12 cellular contexts compared by ENCODE assay signal in the genomic region with DNA sequence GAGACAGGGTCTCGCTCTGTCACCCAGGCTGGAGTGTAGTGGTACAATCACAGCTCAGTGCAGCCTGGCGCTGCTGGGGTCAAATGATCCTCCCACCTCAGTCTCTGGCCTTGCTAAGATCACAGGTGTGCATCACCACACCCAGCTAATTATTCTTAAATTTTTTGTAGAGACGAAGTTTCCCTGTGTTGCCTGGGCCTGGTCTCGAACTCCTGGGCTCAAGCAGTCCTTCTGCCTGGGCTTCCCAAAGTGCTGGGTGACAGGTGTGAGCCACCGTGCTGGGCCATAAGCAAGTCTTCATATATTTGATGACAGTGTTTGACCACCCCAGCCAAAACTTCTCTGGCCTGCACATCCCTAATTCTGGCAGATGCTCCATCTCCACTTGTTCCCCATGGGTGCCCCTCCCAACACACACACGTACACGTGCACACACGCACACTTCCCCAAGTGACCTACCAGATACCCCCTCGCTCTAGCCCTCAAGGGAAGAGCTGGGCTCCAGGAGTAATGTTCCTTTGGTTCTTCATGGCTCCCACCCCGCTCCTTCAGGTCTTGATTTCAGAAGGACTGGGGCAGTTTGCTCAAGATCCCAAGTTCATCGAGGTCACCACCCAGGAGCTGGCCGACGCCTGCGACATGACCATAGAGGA.
DNase-seq lines count a peak whose midpoint lies in the region; ATAC-seq, FAIRE-seq and TF ChIP-seq lines count a peak whose summit lies in the region.
"Had no signal": no experiment of that assay in that cellular context is flagged by ENCODE, and none has a peak within 500 bp of the region (broad histone marks: within the 10 kb centered on the region; RNA-seq: fewer than 3 reads in every experiment).

No MANE protein-coding gene starts in this region.

- H3K27ac ChIP-seq in A549 (no peak overlapping the region), H9 (ENCODE audit: insufficient read length, low read depth, low read length) (no peak overlapping the region)
- H3K27ac ChIP-seq in naive thymus-derived CD4-positive, alpha-beta T cell (ENCODE audit: low read depth, low read length), result peak overlapping the region; percentile 79
- H3K27ac ChIP-seq: adrenal gland had no signal

- FAIRE-seq in A549 (lab: Jason Lieb, UNC), result no peak
- FAIRE-seq in bronchial epithelial cell (lab: Jason Lieb, UNC), result no peak
- FAIRE-seq: D721Med had no signal

- no peak overlapping the region for H4K8ac ChIP-seq in H9 (replicated peaks; ENCODE audit: insufficient read length, low read depth, low read length)

- H2BK20ac ChIP-seq in H9 (ENCODE audit: low read depth, low read length, poor library complexity, severe bottlenecking), result no peak overlapping the region

- H3K27me3 Mint-ChIP-seq in H9 (ENCODE audit: low read depth), result peaks cover 47% of the 10 kb centered on the region
- peaks cover 0 to 9% (median 0%) of the 10 kb centered on the region in 5 donors for H3K27me3 Mint-ChIP-seq in naive thymus-derived CD4-positive, alpha-beta T cell

- no peak overlapping the region for H3K4ac ChIP-seq in H9 (ENCODE audit: low read depth, low read length)

- no peaks in the 10 kb centered on the region for H3K79me2 ChIP-seq in H9 (ENCODE audit: insufficient read depth, low read length)

- ATAC-seq in A549, result no peak
- no peak for ATAC-seq in naive thymus-derived CD4-positive, alpha-beta T cell
- no peak for ATAC-seq in GM18502 (IDR thresholded peaks at IDR 0.05; ENCODE audit: poor library complexity, unreplicated experiment)
- no peak for ATAC-seq in sciatic nerve

- H4K91ac ChIP-seq in H9 (ENCODE audit: insufficient read length, low read depth, low read length), result no peak overlapping the region

- H3K27ac Mint-ChIP-seq in H9, result peak overlapping the region in 1 of 3 experiments; percentile 27; a peak in 1 of 7 replicates
- peak overlapping the region; percentile 75 to 93 (median 86) for H3K27ac Mint-ChIP-seq in naive thymus-derived CD4-positive, alpha-beta T cell

- H3K79me1 ChIP-seq in H9 (ENCODE audit: insufficient read depth, low read depth, low read length, poor library complexity, severe bottlenecking), result no peaks in the 10 kb centered on the region

- no peak overlapping the region for H3K56ac ChIP-seq in H9 (ENCODE audit: insufficient read length, low read depth, low read length)

- intact Hi-C loops in naive thymus-derived CD4-positive, alpha-beta T cell (cut with micrococcal nuclease), result loop anchor here (2.0 to 5.0 kb wide), 2 partner anchors 187 to 200 kb away; a partner anchor contains a TSS
- intact Hi-C loops in sciatic nerve (cut with DNase I), result no loop called here

- H2BK12ac ChIP-seq in H9 (ENCODE audit: insufficient read length, low read depth, low read length), result no peak overlapping the region

- no peak for TF ChIP-seq EP300 in A549 (IDR thresholded peaks at IDR 0.05)

- DNase-seq in A549 (ENCODE audit: low read depth in 1 of 2, low spot score in 1 of 2), result no peak
- DNase-seq in H9, result no peak
- no peak for DNase-seq in bronchial epithelial cell (ENCODE audit: low read depth)
- DNase-seq in naive thymus-derived CD4-positive, alpha-beta T cell, result no peak
- no peak for DNase-seq in NCI-H2029 treated with DMSO at 0.1 percent for 48 hours (lab: John Stamatoyannopoulos, UW)
- no peak for DNase-seq in DMS 273 (lab: John Stamatoyannopoulos, UW; ENCODE audit: unreplicated experiment)
- no peak for DNase-seq in sciatic nerve (ENCODE audit: low spot score)
- DNase-seq: NCI-H146 had no signal

- no peak for TF ChIP-seq CTCF in A549 (IDR thresholded peaks at IDR 0.05)
- TF ChIP-seq CTCF in H9 (conservative IDR thresholded peaks at IDR 0.05), result no peak
- no peak for TF ChIP-seq CTCF in bronchial epithelial cell (IDR thresholded peaks at IDR 0.05; ENCODE audit: insufficient read depth, low read length, severe bottlenecking)

- no peak for TF ChIP-seq RAD21 in A549 (conservative IDR thresholded peaks at IDR 0.05 in 1 of 2, IDR thresholded peaks at IDR 0.05 in 1 of 2)

- H3K4me1 Mint-ChIP-seq in H9, result peaks cover 23 to 26% of the 10 kb centered on the region in 2 experiments
- peaks cover 36 to 57% (median 49%) of the 10 kb centered on the region in 7 donors for H3K4me1 Mint-ChIP-seq in naive thymus-derived CD4-positive, alpha-beta T cell

- H3K23ac ChIP-seq in H9 (ENCODE audit: insufficient read length, low read depth, low read length), result no peak overlapping the region

- H3K14ac ChIP-seq in H9 (ENCODE audit: insufficient read depth, low read length), result peak overlapping the region; percentile 63

- no peaks in the 10 kb centered on the region for H4K20me1 ChIP-seq in H9 (ENCODE audit: control insufficient read depth, insufficient read depth, insufficient read length)

- peaks cover 5% of the 10 kb centered on the region for H3K23me2 ChIP-seq in H9 (ENCODE audit: insufficient read length, low read depth, low read length, poor library complexity, severe bottlenecking)

- H4K5ac ChIP-seq in H9 (ENCODE audit: insufficient read length, low read depth, low read length), result no peak overlapping the region

- no peaks in the 10 kb centered on the region for H3K9me3 ChIP-seq in A549
- H3K9me3 ChIP-seq in H9 (ENCODE audit: control insufficient read depth, low read depth, low read length), result no peaks in the 10 kb centered on the region
- no peaks in the 10 kb centered on the region for H3K9me3 ChIP-seq in naive thymus-derived CD4-positive, alpha-beta T cell (ENCODE audit: control insufficient read depth in 2 of 3, low read length in 3 of 3)
- H3K9me3 ChIP-seq: adrenal gland, tibial nerve had no signal

- WGBS in A549 (ENCODE audit: missing lambda C conversion rate), result 61% methylated on average over 14 of the region's 14 CpGs
- no CpG with 5 or more reads among the region's 14 CpGs for whole genome bisulfite sequencing in H9 (ENCODE audit: extremely low coverage, insufficient read length, low lambda C conversion rate)

- H3K27me3 ChIP-seq in H9 (ENCODE audit: insufficient read depth, low read length) (no peaks in the 10 kb centered on the region; the same call in 1 of the 2 replicates), bronchial epithelial cell (ENCODE audit: control insufficient read depth, insufficient read depth, low read length) (no peaks in the 10 kb centered on the region)
- no peaks in the 10 kb centered on the region for H3K27me3 ChIP-seq in naive thymus-derived CD4-positive, alpha-beta T cell (ENCODE audit: control insufficient read depth in 2 of 2, insufficient read depth in 2 of 2, low read length in 2 of 2)

- POLR2A ChIA-PET in A549 (lab: Yijun Ruan, JAX), result no interaction called here
- POLR2A ChIA-PET in naive thymus-derived CD4-positive, alpha-beta T cell (lab: Charles Lee), result interaction anchor here (0.5 to 2.9 kb wide), 7 partner anchors 8 to 1020 kb away, joined by 3 to 41 read pairs (median 6); a partner anchor contains a TSS

- H2BK15ac ChIP-seq in H9 (ENCODE audit: low read depth, low read length), result no peak overlapping the region

- H3K9ac ChIP-seq in H9 (ENCODE audit: extremely low read depth, insufficient read length, low read length), result no peak overlapping the region

- H2AK5ac ChIP-seq in H9 (ENCODE audit: insufficient read length, low read length), result no peak overlapping the region

- H3K36me3 Mint-ChIP-seq in H9 (ENCODE audit: insufficient read depth in 1 of 3, low read depth in 3 of 3), result no peaks in the 10 kb centered on the region
- H3K36me3 Mint-ChIP-seq in naive thymus-derived CD4-positive, alpha-beta T cell, result peaks cover 0 to 3% (median 2%) of the 10 kb centered on the region in 5 donors

- H3K9me3 Mint-ChIP-seq in H9, result no peaks in the 10 kb centered on the region
- no peaks in the 10 kb centered on the region for H3K9me3 Mint-ChIP-seq in naive thymus-derived CD4-positive, alpha-beta T cell

- peaks cover 7% of the 10 kb centered on the region; the same call in 1 of the 3 replicates for H3K4me1 ChIP-seq in A549
- no peaks in the 10 kb centered on the region; the same call in 1 of the 2 replicates for H3K4me1 ChIP-seq in H9 (ENCODE audit: insufficient read depth, low read length)
- peaks cover 15 to 22% of the 10 kb centered on the region in 2 donors for H3K4me1 ChIP-seq in naive thymus-derived CD4-positive, alpha-beta T cell (ENCODE audit: control insufficient read depth in 2 of 2, insufficient read depth in 2 of 2, low read length in 2 of 2)

- H2AFZ ChIP-seq in H9 (ENCODE audit: low read length), result no peak overlapping the region

- no peak overlapping the region for H2BK5ac ChIP-seq in H9 (ENCODE audit: insufficient read length, low read length)

- H2BK120ac ChIP-seq in H9 (ENCODE audit: low read depth, low read length, poor library complexity, severe bottlenecking), result no peak overlapping the region

- peak overlapping the region; percentile 43 for H3K18ac ChIP-seq in H9 (ENCODE audit: insufficient read length, low read depth, low read length)

- H3K36me3 ChIP-seq in bronchial epithelial cell (ENCODE audit: control insufficient read depth, insufficient read depth, low read length), result no peaks in the 10 kb centered on the region
- H3K36me3 ChIP-seq in naive thymus-derived CD4-positive, alpha-beta T cell (ENCODE audit: control insufficient read depth in 2 of 3, insufficient read depth in 3 of 3, low read length in 3 of 3), result no peaks in the 10 kb centered on the region
- H3K36me3 ChIP-seq: adrenal gland had no signal

- TF ChIP-seq POLR2A in A549 (IDR thresholded peaks at IDR 0.05; ENCODE audit: low read length), result no peak

- CTCF ChIA-PET in A549 (lab: Yijun Ruan, JAX), result interaction anchor here (0.8 to 2.2 kb wide), 6 partner anchors 10 to 94 kb away, joined by 3 to 6 read pairs (median 4); no protein-coding TSS in a partner anchor
- CTCF ChIA-PET in naive thymus-derived CD4-positive, alpha-beta T cell (lab: Charles Lee), result interaction anchor here (1.6 to 3.6 kb wide), 2 partner anchors 7 to 95 kb away, joined by 4 to 25 read pairs; no protein-coding TSS in a partner anchor

- no peak overlapping the region for H3T11ph ChIP-seq in H9 (ENCODE audit: low read length)

- peak overlapping the region; percentile 78 to 87 for H3K4me3 Mint-ChIP-seq in H9
- H3K4me3 Mint-ChIP-seq in naive thymus-derived CD4-positive, alpha-beta T cell, result peak overlapping the region; percentile 88 to 100 (median 93)

- H3K4me2 ChIP-seq in A549, result peak overlapping the region; percentile 96
- H3K4me2 ChIP-seq in H9 (ENCODE audit: insufficient read depth, insufficient read length, low read length), result peak overlapping the region; percentile 59

- H3K4me3 ChIP-seq in A549 (peak overlapping the region; percentile 45; the same call in 2 of the 3 replicates), bronchial epithelial cell (ENCODE audit: low read depth, low read length) (peak overlapping the region; percentile 38)
- peak overlapping the region; percentile 92 for H3K4me3 ChIP-seq in naive thymus-derived CD4-positive, alpha-beta T cell (ENCODE audit: low read length)

TF ChIP-seq in A549, 52 proteins besides CTCF, POLR2A, EP300 and RAD21:
- no peak for TF ChIP-seq HEYL (CRISPR knock-in tag; IDR thresholded peaks at IDR 0.05)
- no peak for TF ChIP-seq NR3C1 (IDR thresholded peaks at IDR 0.05)
- no peak for TF ChIP-seq SREBF2 (IDR thresholded peaks at IDR 0.05)
- no peak for TF ChIP-seq RNF2 (IDR thresholded peaks at IDR 0.05; ENCODE audit: borderline replicate concordance, low read depth)
- no peak for TF ChIP-seq CBX8 (IDR thresholded peaks at IDR 0.05)
- TF ChIP-seq ESRRA (IDR thresholded peaks at IDR 0.05; ENCODE audit: borderline replicate concordance, low read length), result no peak
- no peak for TF ChIP-seq FOSL2 (IDR thresholded peaks at IDR 0.05)
- no peak for TF ChIP-seq FOSL2 (CRISPR knock-in tag; IDR thresholded peaks at IDR 0.05)

Comparison
In these comparisons a context has a peak if more than half of its experiments do, and no peak if none do; other contexts are left out.
1. H3K4me3 ChIP-seq: peak in every context shown above with its lines; median percentile 92 in naive thymus-derived CD4-positive, alpha-beta T cell; 45 in A549; 38 in bronchial epithelial cell.